ENCODE assay signal across 9 cellular contexts in genomic region chr12:80053048-80053790, GRCh38. TPM values are rescaled to one million over a fixed set of nuclear protein-coding genes. Genes with fewer than 3 reads are reported as not detected.
DNase-seq lines count a peak whose midpoint lies in the region; TF ChIP-seq lines count a peak whose summit lies in the region.
"Had no signal": no experiment of that assay in that cellular context is flagged by ENCODE, and none has a peak within 500 bp of the region (broad histone marks: within the 10 kb centered on the region; RNA-seq: fewer than 3 reads in every experiment).

No MANE protein-coding gene starts in this region.

- TF ChIP-seq CTCF in esophagus squamous epithelium (IDR thresholded peaks at IDR 0.05), result no peak
- no peak for TF ChIP-seq CTCF in uterus (IDR thresholded peaks at IDR 0.05)

- H3K4me1 ChIP-seq in esophagus squamous epithelium (peaks cover 0 to 7% (median 0%) of the 10 kb centered on the region in 3 donors), uterus (no peaks in the 10 kb centered on the region)

- DNase-seq in NCI-H226 (peak; percentile 29), esophagus squamous epithelium (lab: John Stamatoyannopoulos, UW) (no peak), mucosa of gallbladder (ENCODE audit: low spot score) (peak; percentile 46), uterus (peak; percentile 81 to 93), GDM1 (lab: John Stamatoyannopoulos, UW) (no peak), SW480 (ENCODE audit: low spot score) (no peak), HK-2 (ENCODE audit: unreplicated experiment) (no peak)
- DNase-seq: activated naive CD4-positive, alpha-beta T cell had no signal

- H3K4me3 ChIP-seq in esophagus squamous epithelium (no peak overlapping the region), uterus (no peak overlapping the region)
- H3K4me3 ChIP-seq: hepatocyte had no signal

- H3K27me3 ChIP-seq in esophagus squamous epithelium (no peaks in the 10 kb centered on the region), uterus (no peaks in the 10 kb centered on the region)
- H3K27me3 ChIP-seq: hepatocyte had no signal

- intact Hi-C loops in esophagus squamous epithelium (cut with DNase I) (no loop called here), uterus (cut with DNase I; ENCODE audit: low total_unique reads) (no loop called here)

- H3K9me3 ChIP-seq in esophagus squamous epithelium (no peaks in the 10 kb centered on the region), uterus (no peaks in the 10 kb centered on the region)

- WGBS in esophagus squamous epithelium, 2 donors, result 46 to 58% methylated on average over 6 of the region's 6 CpGs

- TF ChIP-seq POLR2A in esophagus squamous epithelium (IDR thresholded peaks at IDR 0.05) (no peak), uterus (IDR thresholded peaks at IDR 0.05) (no peak)

- peak overlapping the region in 3 of 4 donors; percentile 60 to 68 (median 63) for H3K27ac ChIP-seq in esophagus squamous epithelium
- peak overlapping the region; percentile 70 to 79 for H3K27ac ChIP-seq in uterus
- H3K27ac ChIP-seq: hepatocyte had no signal

- no peaks in the 10 kb centered on the region for H3K36me3 ChIP-seq in esophagus squamous epithelium
- no peaks in the 10 kb centered on the region for H3K36me3 ChIP-seq in uterus

RNA-seq across cellular contexts. Expression of gene OTOGL, which starts 46.1 kb away (rescaled TPM):
- under 1 TPM in 3 of 4 donors, not detected in 1; 0.04 to 0.57 (median 0.23) TPM for total RNA-seq in esophagus squamous epithelium
- total RNA-seq in mucosa of gallbladder, result 0.20 TPM
- total RNA-seq in uterus, result 1 to 10 TPM in 2 of 4 donors, under 1 TPM in 2; 0.26 to 1.8 (median 1.2) TPM

Comparison
In these comparisons a context has a peak if more than half of its experiments do, and no peak if none do; other contexts are left out.
1. DNase-seq: peak in NCI-H226 (single experiment), mucosa of gallbladder (single experiment) and uterus (2 of 2); none in esophagus squamous epithelium (single experiment), GDM1 (single experiment), SW480 (single experiment) and HK-2 (single experiment).